Comparison of ENCODE assay signal across 1 cellular context in genomic region chr6:121932071-121933009, GRCh38.
TF ChIP-seq lines count a peak whose summit lies in the region.

No MANE protein-coding gene starts in this region.

TF ChIP-seq in WTC11, 78 proteins besides CTCF, POLR2A, EP300 and RAD21 (continued from another document and continues in another):
- TF ChIP-seq CBFB (CRISPR knock-in tag; IDR thresholded peaks at IDR 0.05; ENCODE audit: low read depth) (0 out of 2 replicates have a peak, but pooled peaks have one; percentile 74), MXD4 (CRISPR knock-in tag; IDR thresholded peaks at IDR 0.05; ENCODE audit: borderline replicate concordance) (no peak), USF2 (CRISPR knock-in tag; IDR thresholded peaks at IDR 0.05) (peak; percentile 85), USF1 (CRISPR knock-in tag; IDR thresholded peaks at IDR 0.05) (peak; percentile 86), ZNF532 (CRISPR knock-in tag; IDR thresholded peaks at IDR 0.05; ENCODE audit: borderline replicate concordance) (peak; percentile 72; the same call in 1 of the 2 replicates), MAX (CRISPR knock-in tag; IDR thresholded peaks at IDR 0.05) (peak; percentile 78), NFE2L1 (CRISPR knock-in tag; IDR thresholded peaks at IDR 0.05) (no peak), E2F5 (CRISPR knock-in tag; IDR thresholded peaks at IDR 0.05) (no peak), FOXK1 (CRISPR knock-in tag; IDR thresholded peaks at IDR 0.05) (peak; percentile 75), ZSCAN18 (CRISPR knock-in tag; IDR thresholded peaks at IDR 0.05) (0 out of 2 replicates have a peak, but pooled peaks have one; percentile 55), PREB (CRISPR knock-in tag; IDR thresholded peaks at IDR 0.05; ENCODE audit: borderline replicate concordance) (no peak), ZNF425 (CRISPR knock-in tag; conservative IDR thresholded peaks at IDR 0.05) (no peak), FOXJ3 (CRISPR knock-in tag; IDR thresholded peaks at IDR 0.05; ENCODE audit: borderline replicate concordance) (no peak), NFYB (CRISPR knock-in tag; conservative IDR thresholded peaks at IDR 0.05; ENCODE audit: low read depth) (no peak), SP1 (CRISPR knock-in tag; conservative IDR thresholded peaks at IDR 0.05) (peak; percentile 57; the same call in 1 of the 2 replicates), GABPB1 (CRISPR knock-in tag; IDR thresholded peaks at IDR 0.05) (no peak), ZNF416 (CRISPR knock-in tag; IDR thresholded peaks at IDR 0.05) (no peak), NFATC4 (CRISPR knock-in tag; IDR thresholded peaks at IDR 0.05) (no peak), ZBTB21 (CRISPR knock-in tag; IDR thresholded peaks at IDR 0.05; ENCODE audit: borderline replicate concordance) (peak; percentile 74; the same call in 1 of the 2 replicates), IRF1 (CRISPR knock-in tag; IDR thresholded peaks at IDR 0.05) (no peak), ZNF423 (CRISPR knock-in tag; IDR thresholded peaks at IDR 0.05) (no peak), SMAD4 (CRISPR knock-in tag; IDR thresholded peaks at IDR 0.05) (no peak), CREM (CRISPR knock-in tag; IDR thresholded peaks at IDR 0.05) (peak; percentile 49; the same call in 1 of the 2 replicates), FOXP4 (CRISPR knock-in tag; IDR thresholded peaks at IDR 0.05) (peak; percentile 88; the same call in 1 of the 2 replicates), TEAD4 (CRISPR knock-in tag; IDR thresholded peaks at IDR 0.05) (no peak), ZNF219 (CRISPR knock-in tag; IDR thresholded peaks at IDR 0.05; ENCODE audit: borderline replicate concordance) (no peak), ETV6 (CRISPR knock-in tag; IDR thresholded peaks at IDR 0.05) (peak; percentile 93), E2F1 (CRISPR knock-in tag; IDR thresholded peaks at IDR 0.05) (no peak), HMGA2 (CRISPR knock-in tag; IDR thresholded peaks at IDR 0.05) (no peak), OVOL2 (CRISPR knock-in tag; IDR thresholded peaks at IDR 0.05; ENCODE audit: borderline replicate concordance) (no peak), ZNF671 (CRISPR knock-in tag; IDR thresholded peaks at IDR 0.05) (0 out of 2 replicates have a peak, but pooled peaks have one; percentile 33), GTF2I (CRISPR knock-in tag; conservative IDR thresholded peaks at IDR 0.05) (no peak), ZNF281 (CRISPR knock-in tag; IDR thresholded peaks at IDR 0.05) (no peak), ERG (CRISPR knock-in tag; IDR thresholded peaks at IDR 0.05) (peak; percentile 76; the same call in 1 of the 2 replicates), TCF7 (CRISPR knock-in tag; IDR thresholded peaks at IDR 0.05; ENCODE audit: low read depth) (no peak), ESRRA (CRISPR knock-in tag; IDR thresholded peaks at IDR 0.05; ENCODE audit: borderline replicate concordance) (no peak)
